ENCODE assay signal across 8 cellular contexts in the genomic region with DNA sequence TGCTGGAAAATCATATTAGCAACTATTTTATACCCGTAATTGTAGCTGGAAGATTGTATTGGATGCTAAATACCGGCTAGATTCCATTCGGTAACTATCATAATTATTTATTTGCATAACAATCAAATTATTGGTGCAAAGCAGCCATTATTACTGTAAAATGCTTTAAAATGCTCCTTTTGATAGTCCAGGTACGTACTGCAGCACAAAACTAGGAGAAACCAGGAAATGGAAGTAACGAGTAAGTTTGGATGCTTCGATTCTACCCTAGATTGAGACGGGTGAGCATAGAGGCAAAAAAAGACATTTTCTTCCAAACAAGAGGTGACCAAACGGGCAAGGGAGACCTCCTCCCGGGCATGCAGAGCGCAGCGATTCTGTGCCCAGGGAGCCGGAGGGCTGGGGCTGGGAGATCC. TPM values are rescaled to one million over a fixed set of nuclear protein-coding genes. Genes with fewer than 3 reads are reported as not detected.
A peak's percentile ranks its signal among the peaks of the same experiment; 100 is the strongest.
DNase-seq lines count a peak whose midpoint lies in the region.

No MANE protein-coding gene starts in this region.

- H3K27ac ChIP-seq in cingulate gyrus (ENCODE audit: low read depth, low read length), result peak overlapping the region; percentile 90

- H3K27me3 ChIP-seq in mononuclear cell (ENCODE audit: insufficient read depth, low read length), result no peaks in the 10 kb centered on the region

- DNase-seq in NCI-H1105 treated with DMSO at 0.1 percent for 48 hours (lab: John Stamatoyannopoulos, UW), result peak; percentile 46
- DNase-seq in NCI-H1105 (lab: John Stamatoyannopoulos, UW), result no peak
- no peak for DNase-seq in Jurkat, Clone E6-1 (ENCODE audit: low read depth, low spot score)
- DNase-seq in NCI-H1930 (lab: John Stamatoyannopoulos, UW), result no peak
- no peak for DNase-seq in posterior cingulate gyrus
- no peak for DNase-seq in stimulated activated naive CD4-positive, alpha-beta T cell (lab: John Stamatoyannopoulos, UW)

- peaks cover 15% of the 10 kb centered on the region for H3K4me1 ChIP-seq in mononuclear cell (ENCODE audit: insufficient read depth, low read length)

- intact Hi-C loops in posterior cingulate gyrus (cut with DNase I), result loop anchor here (5.0 to 10.0 kb wide), 2 partner anchors 65 to 202 kb away; no protein-coding TSS in a partner anchor

- H3K4me3 ChIP-seq in Jurkat, Clone E6-1 (ENCODE audit: low read length), result peak overlapping the region; percentile 61
- peak overlapping the region; percentile 95 for H3K4me3 ChIP-seq in mononuclear cell (ENCODE audit: low read length)

- H3K9me3 ChIP-seq in mononuclear cell (ENCODE audit: low read depth, low read length), result no peaks in the 10 kb centered on the region

RNA-seq across cellular contexts. Expression of gene XRN2, which starts 0.5 kb away (rescaled TPM):
- polyA plus RNA-seq in Jurkat, Clone E6-1 (2012; ENCODE audit: insufficient read depth, insufficient read length), result 81.0 TPM
- 96.6 TPM for total RNA-seq in mononuclear cell
